In genomic region chr7:27600247-27600646, GRCh38 we compare ENCODE assay signal across 21 cellular contexts.
"Had no signal": no experiment of that assay in that cellular context is flagged by ENCODE, and none has a peak within 500 bp of the region (broad histone marks: within the 10 kb centered on the region; RNA-seq: fewer than 3 reads in every experiment).

No MANE protein-coding gene starts in this region.

- H3K27ac ChIP-seq: ascending aorta, brain microvascular endothelial cell, foreskin keratinocyte, hepatocyte, pancreas, psoas muscle, skin epidermis, testis had no signal

- H3K4me2 ChIP-seq: hepatocyte had no signal

- H3K36me3 ChIP-seq: ascending aorta, brain microvascular endothelial cell, pancreas had no signal

- H3K4me1 ChIP-seq: ascending aorta, foreskin keratinocyte, pancreas, psoas muscle, testis had no signal

- H3K27me3 ChIP-seq: ascending aorta, brain microvascular endothelial cell, foreskin keratinocyte, hepatocyte, pancreas, testis had no signal

- DNase-seq: activated T-cell treated with anti-CD3 and anti-CD28 coated beads, Interleukin-2, amount 50 U/mL, for 1 hour; brain microvascular endothelial cell; central memory CD4-positive, alpha-beta T cell; effector memory CD4-positive, alpha-beta T cell; foreskin keratinocyte; immature natural killer cell; kidney glomerular epithelial cell; pancreas; psoas muscle; right cardiac atrium; stimulated activated CD8-positive, alpha-beta memory T cell treated with anti-CD3 and anti-CD28 coated beads, Interleukin-4, amount 100 ng/mL, for 48 hours; stimulated activated naive B cell treated with anti-CD40 and anti-IgM and Interleukin-4, amounts not matched to agents 10 μg/mL and 1 μg/mL and 100 μg/mL, for 72 hours; T1000; testis had no signal

- FAIRE-seq: colon, pancreas had no signal

- H3K4me3 ChIP-seq: ascending aorta, hepatocyte, pancreas, psoas muscle, skin epidermis, testis had no signal

- ATAC-seq: activated naive CD4-positive, alpha-beta T cell treated with anti-CD3 and anti-CD28 coated beads, Interleukin-2, amount 50 U/mL, for 72 hours; activated T-helper 17 cell treated with anti-CD3 and anti-CD28 coated beads, Interleukin-2, amount 50 U/mL, for 72 hours; foreskin keratinocyte; pancreas; psoas muscle; right cardiac atrium; stimulated activated naive B cell treated with anti-CD40 and anti-IgM and Interleukin-4, amounts not matched to agents 10 μg/mL and 1 μg/mL and 100 μg/mL, for 72 hours; WTC11 had no signal

- H2AFZ ChIP-seq: hepatocyte had no signal

- H3K9me3 ChIP-seq: ascending aorta, pancreas, psoas muscle, testis had no signal
